In the genomic region with DNA sequence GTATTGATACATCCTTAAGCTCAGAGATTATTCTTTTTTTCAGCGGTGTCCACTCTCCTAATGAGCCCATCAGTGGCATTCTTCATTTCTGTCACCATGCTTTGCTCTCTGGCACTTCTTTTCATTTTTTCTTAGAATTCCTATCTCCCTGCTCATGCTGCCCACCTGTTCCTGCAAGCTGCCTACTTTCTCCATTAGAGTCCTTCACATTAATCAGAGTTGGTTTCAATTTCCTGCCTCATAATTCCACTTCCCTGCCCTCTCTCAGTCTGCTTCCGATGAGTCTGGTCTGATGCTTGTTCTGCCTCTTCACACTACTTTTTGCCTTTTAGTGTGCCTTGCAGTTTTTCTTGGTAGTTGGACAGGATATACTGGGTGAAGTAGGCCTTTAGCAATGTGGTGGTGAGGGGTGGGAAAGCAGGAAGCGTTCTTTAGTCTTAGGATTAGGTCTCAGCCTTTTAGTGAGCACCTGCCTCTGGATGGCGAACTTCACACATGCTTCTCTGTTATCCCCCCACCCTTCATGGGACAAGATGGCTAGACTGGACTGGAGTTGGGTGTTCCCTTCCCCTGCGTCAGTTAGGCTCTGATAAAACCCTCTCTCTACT, we compare ENCODE assay signal across 1 cellular context.
TF ChIP-seq lines count a peak whose summit lies in the region.

No MANE protein-coding gene starts in this region.

TF ChIP-seq in K562, 482 proteins besides CTCF, POLR2A, EP300 and RAD21:
- TF ChIP-seq ZFP36 (IDR thresholded peaks at IDR 0.05; ENCODE audit: low read depth, low read length, partially characterized antibody) (no peak), MECOM (CRISPR knock-in tag; IDR thresholded peaks at IDR 0.05) (no peak), CBFA2T3 (IDR thresholded peaks at IDR 0.05) (no peak), NFE2L1 (tag; IDR thresholded peaks at IDR 0.05; ENCODE audit: borderline replicate concordance, low read depth) (no peak), COPS2 (conservative IDR thresholded peaks at IDR 0.05) (no peak), SMC3 (conservative IDR thresholded peaks at IDR 0.05; ENCODE audit: insufficient read depth, low read depth, low read length) (no peak), RB1 (IDR thresholded peaks at IDR 0.05; ENCODE audit: low read depth) (no peak), ZNF184 (CRISPR knock-in tag; IDR thresholded peaks at IDR 0.05) (no peak), BHLHE40 (IDR thresholded peaks at IDR 0.05; ENCODE audit: low read length) (no peak), BACH1 (tag; IDR thresholded peaks at IDR 0.05) (no peak), ZNF274 (IDR thresholded peaks at IDR 0.05; ENCODE audit: borderline replicate concordance, low read depth, low read length) (no peak), DACH1 (IDR thresholded peaks at IDR 0.05; ENCODE audit: partially characterized antibody) (no peak), BRD4 (IDR thresholded peaks at IDR 0.05) (no peak), HLTF (IDR thresholded peaks at IDR 0.05) (no peak)
- TF ChIP-seq, protein P1, sequence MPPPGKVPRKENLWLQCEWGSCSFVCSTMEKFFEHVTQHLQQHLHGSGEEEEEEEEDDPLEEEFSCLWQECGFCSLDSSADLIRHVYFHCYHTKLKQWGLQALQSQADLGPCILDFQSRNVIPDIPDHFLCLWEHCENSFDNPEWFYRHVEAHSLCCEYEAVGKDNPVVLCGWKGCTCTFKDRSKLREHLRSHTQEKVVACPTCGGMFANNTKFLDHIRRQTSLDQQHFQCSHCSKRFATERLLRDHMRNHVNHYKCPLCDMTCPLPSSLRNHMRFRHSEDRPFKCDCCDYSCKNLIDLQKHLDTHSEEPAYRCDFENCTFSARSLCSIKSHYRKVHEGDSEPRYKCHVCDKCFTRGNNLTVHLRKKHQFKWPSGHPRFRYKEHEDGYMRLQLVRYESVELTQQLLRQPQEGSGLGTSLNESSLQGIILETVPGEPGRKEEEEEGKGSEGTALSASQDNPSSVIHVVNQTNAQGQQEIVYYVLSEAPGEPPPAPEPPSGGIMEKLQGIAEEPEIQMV (tag; conservative IDR thresholded peaks at IDR 0.05; ENCODE audit: low read depth) = no peak
- TF ChIP-seq, protein P2, sequence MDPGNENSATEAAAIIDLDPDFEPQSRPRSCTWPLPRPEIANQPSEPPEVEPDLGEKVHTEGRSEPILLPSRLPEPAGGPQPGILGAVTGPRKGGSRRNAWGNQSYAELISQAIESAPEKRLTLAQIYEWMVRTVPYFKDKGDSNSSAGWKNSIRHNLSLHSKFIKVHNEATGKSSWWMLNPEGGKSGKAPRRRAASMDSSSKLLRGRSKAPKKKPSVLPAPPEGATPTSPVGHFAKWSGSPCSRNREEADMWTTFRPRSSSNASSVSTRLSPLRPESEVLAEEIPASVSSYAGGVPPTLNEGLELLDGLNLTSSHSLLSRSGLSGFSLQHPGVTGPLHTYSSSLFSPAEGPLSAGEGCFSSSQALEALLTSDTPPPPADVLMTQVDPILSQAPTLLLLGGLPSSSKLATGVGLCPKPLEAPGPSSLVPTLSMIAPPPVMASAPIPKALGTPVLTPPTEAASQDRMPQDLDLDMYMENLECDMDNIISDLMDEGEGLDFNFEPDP (CRISPR knock-in tag; IDR thresholded peaks at IDR 0.05) = no peak
- TF ChIP-seq, protein P3, sequence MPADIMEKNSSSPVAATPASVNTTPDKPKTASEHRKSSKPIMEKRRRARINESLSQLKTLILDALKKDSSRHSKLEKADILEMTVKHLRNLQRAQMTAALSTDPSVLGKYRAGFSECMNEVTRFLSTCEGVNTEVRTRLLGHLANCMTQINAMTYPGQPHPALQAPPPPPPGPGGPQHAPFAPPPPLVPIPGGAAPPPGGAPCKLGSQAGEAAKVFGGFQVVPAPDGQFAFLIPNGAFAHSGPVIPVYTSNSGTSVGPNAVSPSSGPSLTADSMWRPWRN (IDR thresholded peaks at IDR 0.05; ENCODE audit: low read depth) = no peak
- TF ChIP-seq, protein P4, sequence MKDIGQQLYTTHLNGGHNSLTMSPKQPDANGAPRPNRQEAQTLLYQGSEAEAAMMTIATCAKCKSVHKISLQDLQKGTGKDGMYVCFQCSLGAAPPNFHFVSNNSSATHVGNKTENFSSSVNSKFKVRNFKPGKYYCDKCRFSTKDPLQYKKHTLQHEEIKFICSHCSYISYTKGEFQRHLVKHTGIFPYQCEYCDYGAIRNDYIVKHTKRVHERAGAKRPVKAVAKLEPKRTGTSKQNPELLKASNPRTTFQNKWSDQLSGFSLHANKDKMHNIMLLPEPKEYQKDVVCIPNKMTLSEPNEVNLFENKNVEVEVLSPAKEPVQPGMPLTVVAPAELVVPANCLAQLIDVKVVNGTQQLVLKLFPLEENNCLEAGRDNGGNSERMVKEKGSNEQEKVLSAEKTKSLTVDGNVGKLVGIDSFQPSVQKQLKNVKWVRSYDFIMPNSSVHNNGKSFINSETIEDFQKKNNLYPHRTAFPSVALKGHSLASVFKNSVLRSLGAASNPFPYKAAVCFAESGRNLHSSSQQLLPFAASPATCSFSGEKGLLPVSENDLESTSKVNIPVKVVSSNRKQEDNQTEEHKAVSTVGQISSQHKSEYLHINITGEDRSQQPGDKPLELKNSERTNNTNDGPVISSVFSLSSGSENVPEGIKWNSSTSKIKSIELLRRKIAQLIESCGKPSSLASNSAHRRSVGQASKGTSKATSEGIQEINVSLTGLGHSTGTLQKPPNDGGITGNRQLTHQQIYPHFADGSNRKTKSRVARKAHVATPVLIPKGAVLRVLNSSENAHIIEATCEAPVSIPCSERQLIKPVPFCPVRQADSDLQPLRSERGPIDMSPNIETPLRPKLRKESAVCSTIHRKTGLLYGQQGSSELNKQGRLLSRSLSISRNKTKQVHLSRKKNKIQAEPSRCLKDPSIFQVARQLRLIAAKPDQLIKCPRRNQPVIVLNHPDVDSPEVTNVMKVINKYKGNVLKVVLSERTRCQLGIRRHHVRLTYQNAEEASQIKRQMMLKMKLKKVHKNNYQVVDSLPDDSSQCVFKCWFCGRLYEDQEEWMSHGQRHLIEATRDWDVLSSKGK (CRISPR knock-in tag; IDR thresholded peaks at IDR 0.05) = no peak
- TF ChIP-seq, protein P5, sequence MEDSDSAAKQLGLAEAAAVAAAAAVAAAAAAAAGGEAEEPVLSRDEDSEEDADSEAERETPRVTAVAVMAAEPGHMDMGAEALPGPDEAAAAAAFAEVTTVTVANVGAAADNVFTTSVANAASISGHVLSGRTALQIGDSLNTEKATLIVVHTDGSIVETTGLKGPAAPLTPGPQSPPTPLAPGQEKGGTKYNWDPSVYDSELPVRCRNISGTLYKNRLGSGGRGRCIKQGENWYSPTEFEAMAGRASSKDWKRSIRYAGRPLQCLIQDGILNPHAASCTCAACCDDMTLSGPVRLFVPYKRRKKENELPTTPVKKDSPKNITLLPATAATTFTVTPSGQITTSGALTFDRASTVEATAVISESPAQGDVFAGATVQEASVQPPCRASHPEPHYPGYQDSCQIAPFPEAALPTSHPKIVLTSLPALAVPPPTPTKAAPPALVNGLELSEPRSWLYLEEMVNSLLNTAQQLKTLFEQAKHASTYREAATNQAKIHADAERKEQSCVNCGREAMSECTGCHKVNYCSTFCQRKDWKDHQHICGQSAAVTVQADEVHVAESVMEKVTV (CRISPR knock-in tag; IDR thresholded peaks at IDR 0.05) = no peak
- TF ChIP-seq, protein P6, sequence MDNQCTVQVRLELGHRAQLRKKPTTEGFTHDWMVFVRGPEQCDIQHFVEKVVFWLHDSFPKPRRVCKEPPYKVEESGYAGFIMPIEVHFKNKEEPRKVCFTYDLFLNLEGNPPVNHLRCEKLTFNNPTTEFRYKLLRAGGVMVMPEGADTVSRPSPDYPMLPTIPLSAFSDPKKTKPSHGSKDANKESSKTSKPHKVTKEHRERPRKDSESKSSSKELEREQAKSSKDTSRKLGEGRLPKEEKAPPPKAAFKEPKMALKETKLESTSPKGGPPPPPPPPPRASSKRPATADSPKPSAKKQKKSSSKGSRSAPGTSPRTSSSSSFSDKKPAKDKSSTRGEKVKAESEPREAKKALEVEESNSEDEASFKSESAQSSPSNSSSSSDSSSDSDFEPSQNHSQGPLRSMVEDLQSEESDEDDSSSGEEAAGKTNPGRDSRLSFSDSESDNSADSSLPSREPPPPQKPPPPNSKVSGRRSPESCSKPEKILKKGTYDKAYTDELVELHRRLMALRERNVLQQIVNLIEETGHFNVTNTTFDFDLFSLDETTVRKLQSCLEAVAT (IDR thresholded peaks at IDR 0.05) = no peak
TF ChIP-seq in K562: peak in this region for 0.
